29 cellular contexts compared by ENCODE assay signal in the genomic region with DNA sequence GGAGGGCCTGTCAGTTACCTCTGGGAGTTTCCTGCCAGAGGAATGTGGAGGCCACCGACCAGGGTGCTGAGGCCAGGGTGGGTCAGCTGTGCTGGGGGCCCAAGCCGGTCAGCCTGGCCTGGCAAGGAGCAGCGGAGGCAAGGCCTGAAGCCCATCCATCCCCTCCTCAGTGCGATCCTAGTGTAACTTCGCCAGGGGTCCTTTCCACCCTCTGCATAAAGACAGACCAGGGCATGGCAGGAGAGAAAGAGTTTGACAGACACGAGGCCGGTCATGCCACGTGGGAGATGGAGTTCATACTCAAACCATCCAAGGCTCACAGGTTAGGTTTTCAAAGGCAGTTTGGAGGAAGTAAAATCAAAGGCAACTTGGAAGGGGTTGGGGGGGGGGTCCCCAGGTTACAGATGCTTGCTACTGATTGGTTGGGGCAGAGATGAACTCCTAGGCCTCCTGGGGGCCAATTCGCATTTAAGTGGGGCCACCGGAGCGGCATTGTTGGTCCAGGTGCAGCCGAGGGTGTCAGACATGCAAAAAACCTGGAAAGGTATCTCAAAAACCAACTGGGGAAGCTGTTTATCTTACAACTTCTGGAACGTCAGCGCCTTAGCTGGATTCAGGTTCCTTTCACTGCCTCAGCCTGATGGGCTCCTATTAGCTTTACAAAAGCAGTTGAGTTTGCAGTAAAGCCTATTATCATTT. TPM values are rescaled to one million over a fixed set of nuclear protein-coding genes. Genes with fewer than 3 reads are reported as not detected.
"Had no signal": no experiment of that assay in that cellular context is flagged by ENCODE, and none has a peak within 500 bp of the region (broad histone marks: within the 10 kb centered on the region; RNA-seq: fewer than 3 reads in every experiment).

No MANE protein-coding gene starts in this region.

- H3K9me3 ChIP-seq: prostate gland, right atrium auricular region, transverse colon had no signal

- H3K36me3 ChIP-seq: brain microvascular endothelial cell, left lung, prostate gland, right atrium auricular region, transverse colon had no signal

- H3K27me3 ChIP-seq: brain microvascular endothelial cell, left lung, right atrium auricular region, transverse colon had no signal

- H3K27ac ChIP-seq: brain microvascular endothelial cell, coronary artery, left lung, prostate gland, right atrium auricular region, transverse colon had no signal

- H3K4me3 Mint-ChIP-seq: activated CD4-positive, alpha-beta T cell treated with anti-CD3 and anti-CD28 coated beads, Interleukin-2, amount 10 ng/mL, durations not matched to agents 7 days and 5 days; activated T-cell treated with anti-CD3 and anti-CD28 coated beads, Interleukin-2, amount 50 U/mL, for 72 hours; central memory CD8-positive, alpha-beta T cell had no signal

- H3K4me3 ChIP-seq: coronary artery, left lung, prostate gland, right atrium auricular region, transverse colon had no signal

- H3K4me1 ChIP-seq: left lung, prostate gland, right atrium auricular region, transverse colon had no signal

- H3K27ac Mint-ChIP-seq: activated CD4-positive, alpha-beta T cell treated with anti-CD3 and anti-CD28 coated beads, Interleukin-2, amount 10 ng/mL, durations not matched to agents 7 days and 5 days; activated T-cell treated with anti-CD3 and anti-CD28 coated beads, Interleukin-2, amount 50 U/mL, for 72 hours had no signal

- H3K9me3 Mint-ChIP-seq: central memory CD8-positive, alpha-beta T cell had no signal

- H3K4me1 Mint-ChIP-seq: activated CD4-positive, alpha-beta T cell treated with anti-CD3 and anti-CD28 coated beads, Interleukin-2, amount 10 ng/mL, durations not matched to agents 7 days and 5 days; central memory CD8-positive, alpha-beta T cell had no signal

- H3K27me3 Mint-ChIP-seq: activated CD4-positive, alpha-beta T cell treated with anti-CD3 and anti-CD28 coated beads, Interleukin-2, amount 10 ng/mL, durations not matched to agents 7 days and 5 days; central memory CD8-positive, alpha-beta T cell had no signal

- FAIRE-seq: endometrium had no signal

- DNase-seq: activated CD4-positive, alpha-beta T cell treated with anti-CD3 and anti-CD28 coated beads, Interleukin-2, amount 10 ng/mL, durations not matched to agents 7 days and 5 days; activated CD8-positive, alpha-beta memory T cell treated with anti-CD3 and anti-CD28 coated beads for 24 hours; activated CD8-positive, alpha-beta memory T cell treated with anti-CD3 and anti-CD28 coated beads, Interleukin-2, amount 50 U/mL, for 48 hours; activated effector memory CD4-positive, alpha-beta T cell treated with anti-CD3 and anti-CD28 coated beads, Interleukin-2, amount 50 U/mL, for 16 hours; activated naive CD4-positive, alpha-beta T cell treated with anti-CD3 and anti-CD28 coated beads, Interleukin-2, amount 50 U/mL, for 16 hours; activated T-cell treated with anti-CD3 and anti-CD28 coated beads, Interleukin-2, amount 50 U/mL, for 72 hours; aorta; brain microvascular endothelial cell; erythroblast; foreskin melanocyte; left lung; stimulated activated CD4-positive, alpha-beta T cell treated with anti-CD3 and anti-CD28 coated beads, Interleukin-12 subunit alpha, Interleukin-12 subunit beta, amount 100 ng/mL, for 4 hours; stimulated activated CD4-positive, alpha-beta T cell treated with anti-CD3 and anti-CD28 coated beads, Interleukin-1b, Interleukin-23, amount 100 ng/mL, for 48 hours; stimulated activated CD8-positive, alpha-beta memory T cell treated with anti-CD3 and anti-CD28 coated beads, Interleukin-4, amount 100 ng/mL, for 48 hours; stimulated activated naive CD4-positive, alpha-beta T cell; T-helper 1 cell; T1000; transverse colon had no signal

- ATAC-seq: activated CD4-positive, CD25-positive, alpha-beta regulatory T cell treated with anti-CD3 and anti-CD28 coated beads, Interleukin-2, amount 50 U/mL, for 24 hours; activated T-cell treated with anti-CD3 and anti-CD28 coated beads, Interleukin-2, amount 50 U/mL, for 72 hours; left lung had no signal

RNA-seq across cellular contexts. Expression of gene DPRX, which starts 36.8 kb away (rescaled TPM):
- total RNA-seq: activated CD4-positive, alpha-beta T cell treated with anti-CD3 and anti-CD28 coated beads, Interleukin-2, amount 10 ng/mL, durations not matched to agents 7 days and 5 days; activated T-cell treated with anti-CD3 and anti-CD28 coated beads, Interleukin-2, amount 50 U/mL, for 72 hours; aorta; kidney epithelial cell; left lung; mononuclear cell; osteoblast; prostate gland; right atrium auricular region; subcutaneous adipose tissue; transverse colon had no signal
- polyA plus RNA-seq: aorta, neural cell had no signal
